In the genomic region with DNA sequence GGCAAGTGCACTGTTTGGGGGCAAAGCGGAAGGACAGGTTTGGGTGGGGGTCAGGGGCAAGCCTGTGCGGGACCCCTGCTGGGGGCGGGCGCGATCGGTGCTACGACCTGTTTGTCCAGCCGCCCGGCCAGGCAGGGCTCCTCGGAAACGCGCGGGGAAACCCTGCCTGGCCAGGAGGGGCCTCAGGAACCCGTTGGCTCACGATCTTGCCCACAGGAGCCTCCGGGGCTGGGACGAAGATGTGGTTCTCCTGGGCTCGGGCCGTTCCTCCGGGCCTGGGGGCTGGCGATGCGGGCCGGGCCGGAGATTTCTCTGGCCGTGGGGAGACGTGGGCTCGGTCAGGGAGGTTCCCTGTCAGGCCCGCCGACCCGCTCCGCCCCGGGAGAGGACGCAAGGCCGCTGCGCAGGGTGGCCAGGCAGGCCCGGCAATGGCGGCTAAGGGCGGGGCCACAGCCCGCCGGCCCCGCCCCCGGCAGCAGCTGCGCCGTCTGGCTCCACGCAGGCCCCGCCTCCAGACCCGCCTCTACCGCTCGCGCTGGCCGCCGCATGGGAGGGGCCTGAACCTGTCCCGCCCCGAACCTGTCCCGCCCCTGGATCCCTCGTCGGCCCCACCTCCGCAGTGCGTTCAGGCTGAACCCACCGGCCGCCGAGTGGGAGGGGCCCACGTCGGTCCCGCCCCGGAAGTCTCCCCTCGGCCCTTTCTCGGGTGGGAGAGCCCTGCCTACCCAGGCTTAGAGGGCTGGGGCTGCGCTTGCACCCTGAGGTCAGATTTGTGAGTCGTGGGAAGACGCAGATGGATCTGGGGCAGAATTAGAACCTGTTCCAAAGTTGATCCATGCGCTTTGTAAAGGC, we compare ENCODE assay signal across 8 cellular contexts. TPM values are rescaled to one million over a fixed set of nuclear protein-coding genes. Genes with fewer than 3 reads are reported as not detected.
DNase-seq lines count a peak whose midpoint lies in the region; ATAC-seq and TF ChIP-seq lines count a peak whose summit lies in the region.

TSS of gene FAM3A (minus strand) at position 430 of the 852 bp plus-strand sequence. CDS start 460 bp downstream, outside the sequence.

- TF ChIP-seq CTCF in OCI-LY1 (IDR thresholded peaks at IDR 0.05; ENCODE audit: low read length), result no peak
- no peak for TF ChIP-seq CTCF in epithelial cell of esophagus (IDR thresholded peaks at IDR 0.05; ENCODE audit: insufficient read depth, low read depth, low read length, missing control alignments)
- TF ChIP-seq CTCF in mucosa of descending colon (IDR thresholded peaks at IDR 0.05), result no peak

- H3K27me3 ChIP-seq in OCI-LY1 (ENCODE audit: insufficient read depth, low read length), result no peaks in the 10 kb centered on the region

- H3K4me3 ChIP-seq in OCI-LY1 (ENCODE audit: low read depth, low read length, poor library complexity, severe bottlenecking) (peak within 1 kb of the TSS; percentile 78), epithelial cell of esophagus (ENCODE audit: low read length) (peak within 1 kb of the TSS; percentile 62), mucosa of descending colon (peak within 1 kb of the TSS; percentile 38)

- peak within 1 kb of the TSS; percentile 96 for H3K4me2 ChIP-seq in OCI-LY1 (ENCODE audit: low read length)

- peak within 1 kb of the TSS; percentile 90 for H3K9ac ChIP-seq in OCI-LY1 (ENCODE audit: low read length)

- no peaks in the 10 kb centered on the region for H3K36me3 ChIP-seq in OCI-LY1 (ENCODE audit: insufficient read depth, low read length)
- H3K36me3 ChIP-seq in mucosa of descending colon (ENCODE audit: low read depth), result no peaks in the 10 kb centered on the region

- peak within 1 kb of the TSS; percentile 40 for H3K27ac ChIP-seq in OCI-LY1 (ENCODE audit: low read depth, low read length, poor library complexity, severe bottlenecking)

- peaks cover 13% of the 10 kb centered on the region for H3K4me1 ChIP-seq in OCI-LY1 (ENCODE audit: insufficient read depth, low read length, severe bottlenecking)
- no peaks in the 10 kb centered on the region for H3K4me1 ChIP-seq in mucosa of descending colon (ENCODE audit: low read depth)

- no peaks in the 10 kb centered on the region for H3K9me2 ChIP-seq in OCI-LY1 (ENCODE audit: low read depth, low read length)

- H3K9me3 ChIP-seq in OCI-LY1 (ENCODE audit: low read length), result no peaks in the 10 kb centered on the region
- no peaks in the 10 kb centered on the region for H3K9me3 ChIP-seq in mucosa of descending colon

- H4K20me1 ChIP-seq in OCI-LY1 (ENCODE audit: insufficient read depth, low read length), result no peaks in the 10 kb centered on the region

- peak within 1 kb of the TSS; percentile 75; the same call in 1 of the 2 replicates for H2AFZ ChIP-seq in OCI-LY1 (ENCODE audit: low read length)

- H3K79me2 ChIP-seq in OCI-LY1 (ENCODE audit: insufficient read depth, low read length), result no peaks in the 10 kb centered on the region

- ATAC-seq in GM21515 (IDR thresholded peaks at IDR 0.05; ENCODE audit: unreplicated experiment) (peak; percentile 85), mucosa of descending colon (peak; percentile 90)

- intact Hi-C loops in mucosa of descending colon (cut with DNase I, micrococcal nuclease), result no loop called here

- H3F3A ChIP-seq in OCI-LY1 (ENCODE audit: insufficient read depth, low read length), result no peaks in the 10 kb centered on the region

- DNase-seq in DMS 273 (lab: John Stamatoyannopoulos, UW; ENCODE audit: unreplicated experiment), result peak; percentile 93
- peak; percentile 48 for DNase-seq in HuH-7.5 (ENCODE audit: low spot score)
- peak; percentile 92 for DNase-seq in activated CD8-positive, alpha-beta memory T cell treated with anti-CD3 and anti-CD28 coated beads, Interleukin-2, amount 50 U/mL, for 48 hours
- DNase-seq in epithelial cell of esophagus (ENCODE audit: low read depth), result peak; percentile 90
- DNase-seq in mucosa of descending colon, result peak; percentile 91 to 96 (median 96)
- peak; percentile 89 for DNase-seq in stimulated activated CD8-positive, alpha-beta memory T cell treated with anti-CD3 and anti-CD28 coated beads, Interleukin-2, amount 100 ng/mL, for 48 hours (ENCODE audit: low read depth in 2 of 2)

RNA-seq across cellular contexts. Expression of gene FAM3A, which starts in this region (rescaled TPM):
- total RNA-seq in mucosa of descending colon, result 10 to 100 TPM; 52.5 to 75.6 (median 64.8) TPM

Comparison
In these comparisons a context has a peak if more than half of its experiments do, and no peak if none do; other contexts are left out.
1. Peak in every context shown above with its lines: DNase-seq, ATAC-seq, H3K4me3 ChIP-seq and H3K27ac ChIP-seq.